22 cellular contexts compared by ENCODE assay signal in genomic region chr13:23449386-23450162, GRCh38. TPM values are rescaled to one million over a fixed set of nuclear protein-coding genes. Genes with fewer than 3 reads are reported as not detected.
A peak's percentile ranks its signal among the peaks of the same experiment; 100 is the strongest.
DNase-seq lines count a peak whose midpoint lies in the region; ATAC-seq and TF ChIP-seq lines count a peak whose summit lies in the region.
"Had no signal": no experiment of that assay in that cellular context is flagged by ENCODE, and none has a peak within 500 bp of the region (broad histone marks: within the 10 kb centered on the region; RNA-seq: fewer than 3 reads in every experiment).

No MANE protein-coding gene starts in this region.

- H3K4me2 ChIP-seq in osteoblast (ENCODE audit: insufficient read depth, low read length) = no peak overlapping the region
- H3K4me2 ChIP-seq in smooth muscle cell = no peak overlapping the region
- H3K4me2 ChIP-seq: hepatocyte had no signal

- H3K4me3 Mint-ChIP-seq in naive thymus-derived CD8-positive, alpha-beta T cell = no peak overlapping the region

- H2AFZ ChIP-seq in osteoblast (ENCODE audit: low read length) = peak overlapping the region; percentile 10
- H2AFZ ChIP-seq in smooth muscle cell (ENCODE audit: low read depth) = no peak overlapping the region
- H2AFZ ChIP-seq: hepatocyte had no signal

- H3K36me3 Mint-ChIP-seq in naive thymus-derived CD8-positive, alpha-beta T cell = no peaks in the 10 kb centered on the region

- TF ChIP-seq CTCF in osteoblast (IDR thresholded peaks at IDR 0.05; ENCODE audit: extremely low read depth, low read depth, low read length) (no peak), smooth muscle cell (IDR thresholded peaks at IDR 0.05; ENCODE audit: borderline replicate concordance, insufficient read depth, poor library complexity, severe bottlenecking) (no peak)

- H3K79me2 ChIP-seq in osteoblast (ENCODE audit: insufficient read depth, low read length) (no peaks in the 10 kb centered on the region), smooth muscle cell (ENCODE audit: low read depth) (no peaks in the 10 kb centered on the region)
- H3K79me2 ChIP-seq: hepatocyte had no signal

- H3K9me3 Mint-ChIP-seq in naive thymus-derived CD8-positive, alpha-beta T cell = no peaks in the 10 kb centered on the region

- peaks cover 0 to 3% (median 1%) of the 10 kb centered on the region in 4 donors for H3K4me1 Mint-ChIP-seq in naive thymus-derived CD8-positive, alpha-beta T cell

- H3K4me1 ChIP-seq in iPS DF 6.9 (ENCODE audit: control insufficient read depth, insufficient read depth, low read length) = peaks cover 4% of the 10 kb centered on the region
- H3K4me1 ChIP-seq in osteoblast (ENCODE audit: insufficient read depth, low read length) = no peaks in the 10 kb centered on the region
- peaks cover 17% of the 10 kb centered on the region for H3K4me1 ChIP-seq in smooth muscle cell (ENCODE audit: low read depth)
- H3K4me1 ChIP-seq: right atrium auricular region had no signal

- H3K27me3 Mint-ChIP-seq in naive thymus-derived CD8-positive, alpha-beta T cell = peaks cover 0 to 11% (median 3%) of the 10 kb centered on the region in 5 donors

- no peaks in the 10 kb centered on the region for H3F3A ChIP-seq in smooth muscle cell (ENCODE audit: low read depth)

- H3K4me3 ChIP-seq in H7 (ENCODE audit: insufficient read depth, low read depth, low read length) (no peak overlapping the region), iPS DF 6.9 (ENCODE audit: low read length) (no peak overlapping the region), osteoblast (ENCODE audit: insufficient read depth, low read length) (no peak overlapping the region), smooth muscle cell (no peak overlapping the region)
- H3K4me3 ChIP-seq: esophagus muscularis mucosa, hepatocyte, right atrium auricular region, thoracic aorta had no signal

- WGBS in iPS DF 6.9 (ENCODE audit: insufficient coverage, insufficient read length) = no CpG with 5 or more reads among the region's 5 CpGs
- WGBS in smooth muscle cell (ENCODE audit: low lambda C conversion rate) = 62% methylated on average over 5 of the region's 5 CpGs

- no peak for ATAC-seq in naive thymus-derived CD8-positive, alpha-beta T cell

- H3K9ac ChIP-seq in smooth muscle cell (ENCODE audit: low read depth) = no peak overlapping the region

- H3K9me3 ChIP-seq in iPS DF 6.9 (ENCODE audit: control insufficient read depth, insufficient read depth, low read length) = no peaks in the 10 kb centered on the region
- no peaks in the 10 kb centered on the region for H3K9me3 ChIP-seq in osteoblast (ENCODE audit: low read depth, low read length)
- H3K9me3 ChIP-seq in smooth muscle cell (replicated peaks; ENCODE audit: low read depth) = no peaks in the 10 kb centered on the region
- H3K9me3 ChIP-seq: esophagus muscularis mucosa, right atrium auricular region, thoracic aorta had no signal

- no peaks in the 10 kb centered on the region for H3K27me3 ChIP-seq in H7 (ENCODE audit: control insufficient read depth, insufficient read depth, low read length)
- H3K27me3 ChIP-seq in iPS DF 6.9 (ENCODE audit: control insufficient read depth, insufficient read depth, low read length) = no peaks in the 10 kb centered on the region
- no peaks in the 10 kb centered on the region for H3K27me3 ChIP-seq in osteoblast (ENCODE audit: insufficient read depth, low read length)
- no peaks in the 10 kb centered on the region for H3K27me3 ChIP-seq in smooth muscle cell (ENCODE audit: low read depth)
- H3K27me3 ChIP-seq: esophagus muscularis mucosa, hepatocyte, right atrium auricular region had no signal

- H3K36me3 ChIP-seq in H7 (replicated peaks; ENCODE audit: control insufficient read depth, insufficient read depth, low read length) = no peaks in the 10 kb centered on the region
- no peaks in the 10 kb centered on the region for H3K36me3 ChIP-seq in iPS DF 6.9 (ENCODE audit: control insufficient read depth, insufficient read depth, low read length)
- H3K36me3 ChIP-seq in osteoblast (ENCODE audit: insufficient read depth, low read length) = no peaks in the 10 kb centered on the region
- H3K36me3 ChIP-seq in smooth muscle cell (ENCODE audit: low read depth) = no peaks in the 10 kb centered on the region
- H3K36me3 ChIP-seq: esophagus muscularis mucosa, right atrium auricular region, thoracic aorta had no signal

- POLR2A ChIA-PET in naive thymus-derived CD8-positive, alpha-beta T cell (lab: Charles Lee) = no interaction called here

- no peak overlapping the region for H3K27ac Mint-ChIP-seq in naive thymus-derived CD8-positive, alpha-beta T cell

- peak; percentile 59 for DNase-seq in H7
- DNase-seq in NCI-H69 (lab: John Stamatoyannopoulos, UW) = peak; percentile 13
- DNase-seq in iPS DF 6.9 (ENCODE audit: low read depth, low spot score) = no peak
- no peak for DNase-seq in osteoblast (ENCODE audit: insufficient read length, low spot score, missing footprints)
- DNase-seq in NCI-H2196 (lab: John Stamatoyannopoulos, UW; ENCODE audit: unreplicated experiment) = no peak
- no peak for DNase-seq in caudate nucleus (lab: John Stamatoyannopoulos, UW)
- DNase-seq in naive thymus-derived CD8-positive, alpha-beta T cell = no peak
- DNase-seq in smooth muscle cell (lab: John Stamatoyannopoulos, UW; ENCODE audit: unreplicated experiment) = no peak
- DNase-seq: activated CD8-positive, alpha-beta memory T cell treated with anti-CD3 and anti-CD28 coated beads for 24 hours; activated T-cell treated with anti-CD3 and anti-CD28 coated beads, Interleukin-2, amount 50 U/mL, for 1 hour; effector memory CD4-positive, alpha-beta T cell; foreskin melanocyte; HCEC 1CT; NCI-H2029 treated with DMSO at 0.1 percent for 48 hours; occipital lobe; stimulated activated CD4-positive, alpha-beta T cell treated with anti-CD3 and anti-CD28 coated beads, Interleukin-4, amount 100 ng/mL, for 4 hours; stimulated activated naive CD4-positive, alpha-beta T cell treated with Interleukin-2 at 50 U/mL for 16 hours had no signal

- H4K20me1 ChIP-seq in osteoblast (ENCODE audit: insufficient read depth, low read length) = no peaks in the 10 kb centered on the region
- H4K20me1 ChIP-seq in smooth muscle cell (ENCODE audit: low read depth) = no peaks in the 10 kb centered on the region

- peak overlapping the region; percentile 90 for H3K27ac ChIP-seq in iPS DF 6.9 (ENCODE audit: low read length)
- H3K27ac ChIP-seq in osteoblast (ENCODE audit: low read depth, low read length) = no peak overlapping the region
- no peak overlapping the region for H3K27ac ChIP-seq in caudate nucleus (ENCODE audit: low read depth, low read length)
- no peak overlapping the region for H3K27ac ChIP-seq in smooth muscle cell (ENCODE audit: low read depth)
- H3K27ac ChIP-seq: C4-2B, esophagus muscularis mucosa, hepatocyte, right atrium auricular region, thoracic aorta had no signal

RNA-seq across cellular contexts. Expression of gene SACS, which starts 16.1 kb away (rescaled TPM):
- 40.7 and 42.6 TPM in 2 replicates for total RNA-seq in H7 (2014; rRNA removed; shearing (Covaris generic))
- 42.4 and 59.0 TPM in 2 replicates for total RNA-seq in osteoblast
- 10 to 100 TPM; 28.4 to 31.0 TPM for total RNA-seq in naive thymus-derived CD8-positive, alpha-beta T cell
- polyA plus RNA-seq in naive thymus-derived CD8-positive, alpha-beta T cell = 1 to 10 TPM; 2.1 to 3.4 (median 3.1) TPM
- total RNA-seq in smooth muscle cell = 40.9 and 48.7 TPM in 2 replicates
- polyA plus RNA-seq in smooth muscle cell = 4.4 and 5.3 TPM in 2 replicates

Comparison
In these comparisons a context has a peak if more than half of its experiments do, and no peak if none do; other contexts are left out.
1. DNase-seq: peak in H7 (single experiment) and NCI-H69 (single experiment); none in iPS DF 6.9 (single experiment), osteoblast (single experiment), NCI-H2196 (single experiment), caudate nucleus (0 of 61), naive thymus-derived CD8-positive, alpha-beta T cell (0 of 10) and smooth muscle cell (single experiment).